Comparison of ENCODE assay signal across 16 cellular contexts in genomic region chr3:127072221-127072771, GRCh38.
"Had no signal": no experiment of that assay in that cellular context is flagged by ENCODE, and none has a peak within 500 bp of the region (broad histone marks: within the 10 kb centered on the region; RNA-seq: fewer than 3 reads in every experiment).

No MANE protein-coding gene starts in this region.

- H3K79me2 ChIP-seq: parathyroid adenoma had no signal

- H3K27me3 ChIP-seq: brain microvascular endothelial cell, neutrophil had no signal

- H3K36me3 ChIP-seq: brain microvascular endothelial cell, left ventricle myocardium inferior, neutrophil had no signal

- H3K9me3 ChIP-seq: left ventricle myocardium inferior, mucosa of descending colon, neutrophil had no signal

- H3K4me1 ChIP-seq: left ventricle myocardium inferior had no signal

- H3K4me3 ChIP-seq: left ventricle myocardium inferior, mucosa of descending colon had no signal

- H2AFZ ChIP-seq: parathyroid adenoma had no signal

- ATAC-seq: activated T-cell treated with anti-CD3 and anti-CD28 coated beads, Interleukin-2, amount 50 U/mL, for 4 hours; mucosa of descending colon; T-helper 17 cell had no signal

- H3K9ac ChIP-seq: parathyroid adenoma had no signal

- H3K27ac ChIP-seq: brain microvascular endothelial cell, left ventricle myocardium inferior, neutrophil, parathyroid adenoma had no signal

- DNase-seq: activated CD4-positive, alpha-beta T cell treated with anti-CD3 and anti-CD28 coated beads, Interleukin-2, amount 50 U/mL, for 1 hour; activated CD4-positive, CD25-positive, alpha-beta regulatory T cell treated with anti-CD3 and anti-CD28 coated beads, Interleukin-2, amount 50 U/mL, for 72 hours; activated CD8-positive, alpha-beta memory T cell treated with anti-CD3 and anti-CD28 coated beads, Interleukin-2, amount 50 U/mL, for 4 hours; activated naive CD4-positive, alpha-beta T cell treated with anti-CD3 and anti-CD28 coated beads, Interleukin-2, amount 50 U/mL, for 16 hours; activated T-cell treated with anti-CD3 and anti-CD28 coated beads, Interleukin-2, amount 50 U/mL, for 4 hours; brain microvascular endothelial cell; cortex of kidney; effector CD4-positive, alpha-beta T cell; hypothalamus; left ventricle myocardium inferior; mesenchymal stem cell; mucosa of descending colon; naive B cell; T-helper 17 cell had no signal
